Comparison of ENCODE assay signal across 8 cellular contexts in genomic region chr5:66306105-66306843, GRCh38.
DNase-seq lines count a peak whose midpoint lies in the region; ATAC-seq and TF ChIP-seq lines count a peak whose summit lies in the region.

No MANE protein-coding gene starts in this region.

- H3K4me3 ChIP-seq in GM12875 (ENCODE audit: low read depth, low read length) = no peak overlapping the region

- no peaks in the 10 kb centered on the region for H3K9me3 Mint-ChIP-seq in activated T-helper 17 cell treated with anti-CD3 and anti-CD28 coated beads, Interleukin-2, amount 50 U/mL, for 72 hours

- TF ChIP-seq CTCF in GM12875 (IDR thresholded peaks at IDR 0.05; ENCODE audit: borderline replicate concordance, insufficient read depth, low read depth, low read length) = peak; percentile 89

- no peak overlapping the region for H3K27ac Mint-ChIP-seq in activated T-helper 17 cell treated with anti-CD3 and anti-CD28 coated beads, Interleukin-2, amount 50 U/mL, for 72 hours

- H3K4me3 Mint-ChIP-seq in activated T-helper 17 cell treated with anti-CD3 and anti-CD28 coated beads, Interleukin-2, amount 50 U/mL, for 72 hours = no peak overlapping the region

- DNase-seq in AG08396 (ENCODE audit: low spot score) = peak; percentile 84
- DNase-seq in NCI-H446 (lab: John Stamatoyannopoulos, UW) = peak; percentile 33 to 80
- peak; percentile 61 for DNase-seq in germinal center (ENCODE audit: low spot score)
- peak; percentile 59 for DNase-seq in occipital lobe (lab: John Stamatoyannopoulos, UW)

- H3K36me3 Mint-ChIP-seq in activated T-helper 17 cell treated with anti-CD3 and anti-CD28 coated beads, Interleukin-2, amount 50 U/mL, for 72 hours (ENCODE audit: low read depth) = no peaks in the 10 kb centered on the region

- peaks cover 5% of the 10 kb centered on the region for H3K4me1 Mint-ChIP-seq in activated T-helper 17 cell treated with anti-CD3 and anti-CD28 coated beads, Interleukin-2, amount 50 U/mL, for 72 hours

- ATAC-seq in HG03354 (IDR thresholded peaks at IDR 0.05; ENCODE audit: poor library complexity, severe bottlenecking, unreplicated experiment) (peak; percentile 80), GM21825 (IDR thresholded peaks at IDR 0.05; ENCODE audit: unreplicated experiment) (no peak)
- peak; percentile 67 for ATAC-seq in activated T-helper 17 cell treated with anti-CD3 and anti-CD28 coated beads, Interleukin-2, amount 50 U/mL, for 72 hours (replicated peaks)

- H3K27me3 Mint-ChIP-seq in activated T-helper 17 cell treated with anti-CD3 and anti-CD28 coated beads, Interleukin-2, amount 50 U/mL, for 72 hours = peaks cover 14% of the 10 kb centered on the region
